Comparison of ENCODE assay signal across 7 cellular contexts in the genomic region with DNA sequence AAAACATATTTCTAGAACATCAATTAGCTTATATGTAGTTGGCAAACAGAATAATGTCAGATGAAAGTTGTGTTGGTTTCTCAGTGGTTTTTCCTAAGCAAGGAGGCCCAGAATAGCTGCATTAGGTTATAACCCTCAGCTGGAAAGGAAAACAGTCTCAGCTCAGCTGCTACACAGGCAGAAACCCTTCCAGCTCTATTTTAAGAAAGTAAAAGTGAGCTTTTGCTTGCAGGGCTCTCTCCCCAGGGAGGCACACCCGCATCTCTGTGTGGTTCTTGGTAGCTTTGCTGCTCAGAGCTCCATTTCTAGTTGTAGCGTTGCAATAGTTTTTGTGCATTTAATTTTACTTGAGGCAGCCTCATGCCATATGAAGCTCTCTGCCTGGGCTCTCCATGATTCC. TPM values are rescaled to one million over a fixed set of nuclear protein-coding genes. Genes with fewer than 3 reads are reported as not detected.
A peak's percentile ranks its signal among the peaks of the same experiment; 100 is the strongest.
DNase-seq lines count a peak whose midpoint lies in the region; ATAC-seq and TF ChIP-seq lines count a peak whose summit lies in the region.

No MANE protein-coding gene starts in this region.

- H3K4me3 Mint-ChIP-seq in natural killer cell treated with Interleukin-12 subunit alpha and Interleukin-12 subunit beta and Interleukin-15 and Interleukin-18, amount 100 ng/mL, for 72 hours = no peak overlapping the region

- WGBS in stomach, 5 donors = 61 to 87% (median 81%) methylated on average over 2 of the region's 2 CpGs

- peak overlapping the region; percentile 5 for H3K27ac ChIP-seq in upper lobe of right lung
- H3K27ac ChIP-seq in stomach = peak overlapping the region in 2 of 5 donors; percentile 1 to 47

- DNase-seq in GM20000 (ENCODE audit: low spot score) (peak; percentile 46), globus pallidus (ENCODE audit: low spot score) (peak; percentile 28), upper lobe of right lung (no peak), stomach (no peak)
- DNase-seq in natural killer cell treated with Interleukin-12 subunit alpha and Interleukin-12 subunit beta and Interleukin-15 and Interleukin-18, amount 100 ng/mL, for 72 hours (ENCODE audit: low spot score) = no peak

- peaks cover 58% of the 10 kb centered on the region for H3K36me3 ChIP-seq in upper lobe of right lung
- peaks cover 12 to 71% (median 59%) of the 10 kb centered on the region in 4 donors for H3K36me3 ChIP-seq in stomach

- TF ChIP-seq CTCF in GM20000 (IDR thresholded peaks at IDR 0.05; ENCODE audit: extremely low read depth, missing control alignments) (no peak), upper lobe of right lung (IDR thresholded peaks at IDR 0.05) (no peak), stomach (IDR thresholded peaks at IDR 0.05) (no peak)

- H3K9me3 ChIP-seq in upper lobe of right lung (no peaks in the 10 kb centered on the region), stomach (no peaks in the 10 kb centered on the region)

- no peaks in the 10 kb centered on the region for H3K4me1 Mint-ChIP-seq in natural killer cell treated with Interleukin-12 subunit alpha and Interleukin-12 subunit beta and Interleukin-15 and Interleukin-18, amount 100 ng/mL, for 72 hours (ENCODE audit: low read depth in 2 of 2)

- TF ChIP-seq POLR2A in stomach (IDR thresholded peaks at IDR 0.05) = no peak

- peaks cover 4% of the 10 kb centered on the region for H3K36me3 Mint-ChIP-seq in natural killer cell treated with Interleukin-12 subunit alpha and Interleukin-12 subunit beta and Interleukin-15 and Interleukin-18, amount 100 ng/mL, for 72 hours

- no peaks in the 10 kb centered on the region for H3K27me3 ChIP-seq in upper lobe of right lung
- no peaks in the 10 kb centered on the region for H3K27me3 ChIP-seq in stomach

- no peak overlapping the region for H3K27ac Mint-ChIP-seq in natural killer cell treated with Interleukin-12 subunit alpha and Interleukin-12 subunit beta and Interleukin-15 and Interleukin-18, amount 100 ng/mL, for 72 hours

- TF ChIP-seq EP300 in stomach (IDR thresholded peaks at IDR 0.05) = no peak

- no peaks in the 10 kb centered on the region for H3K9me3 Mint-ChIP-seq in natural killer cell treated with Interleukin-12 subunit alpha and Interleukin-12 subunit beta and Interleukin-15 and Interleukin-18, amount 100 ng/mL, for 72 hours

- ATAC-seq in HG03342 (IDR thresholded peaks at IDR 0.05; ENCODE audit: unreplicated experiment) (peak; percentile 95), upper lobe of right lung (no peak), SK-N-SH treated with all-trans-retinoic acid at 6 μM for 48 hours (no peak)
- no peak for ATAC-seq in natural killer cell treated with Interleukin-12 subunit alpha and Interleukin-12 subunit beta and Interleukin-15 and Interleukin-18, amount 100 ng/mL, for 72 hours

- intact Hi-C loops in upper lobe of right lung (cut with DNase I) (no loop called here), stomach (cut with DNase I; ENCODE audit: low total_unique reads) (no loop called here)

- H3K4me1 ChIP-seq in upper lobe of right lung (no peaks in the 10 kb centered on the region), stomach (peaks cover 0 to 18% (median 2%) of the 10 kb centered on the region in 4 donors)

- no peaks in the 10 kb centered on the region for H3K27me3 Mint-ChIP-seq in natural killer cell treated with Interleukin-12 subunit alpha and Interleukin-12 subunit beta and Interleukin-15 and Interleukin-18, amount 100 ng/mL, for 72 hours

- H3K4me3 ChIP-seq in upper lobe of right lung (no peak overlapping the region), stomach (no peak overlapping the region)

TF ChIP-seq in SK-N-SH treated with all-trans-retinoic acid at 6 μM for 48 hours, 23 proteins besides CTCF, POLR2A, EP300 and RAD21 (continues in another document):
- TF ChIP-seq ZFP3 (CRISPR knock-in tag; IDR thresholded peaks at IDR 0.05) (no peak), GLIS3 (CRISPR knock-in tag; IDR thresholded peaks at IDR 0.05) (no peak), ZFP30 (CRISPR knock-in tag; IDR thresholded peaks at IDR 0.05) (no peak), ESRRG (CRISPR knock-in tag; IDR thresholded peaks at IDR 0.05) (no peak), ARNTL (CRISPR knock-in tag; IDR thresholded peaks at IDR 0.05; ENCODE audit: borderline replicate concordance, low read depth) (no peak), ZC3H10 (CRISPR knock-in tag; IDR thresholded peaks at IDR 0.05) (no peak), CSDC2 (CRISPR knock-in tag; IDR thresholded peaks at IDR 0.05) (no peak), SNAI2 (CRISPR knock-in tag; IDR thresholded peaks at IDR 0.05) (no peak), PPARA (CRISPR knock-in tag; IDR thresholded peaks at IDR 0.05; ENCODE audit: borderline replicate concordance) (no peak), BACH2 (CRISPR knock-in tag; IDR thresholded peaks at IDR 0.05; ENCODE audit: borderline replicate concordance) (no peak), RARB (CRISPR knock-in tag; IDR thresholded peaks at IDR 0.05) (no peak), ZNF70 (CRISPR knock-in tag; IDR thresholded peaks at IDR 0.05) (no peak), ISL1 (CRISPR knock-in tag; IDR thresholded peaks at IDR 0.05) (no peak), TCF4 (CRISPR knock-in tag; IDR thresholded peaks at IDR 0.05; ENCODE audit: borderline replicate concordance) (no peak)
- TF ChIP-seq, protein P1, sequence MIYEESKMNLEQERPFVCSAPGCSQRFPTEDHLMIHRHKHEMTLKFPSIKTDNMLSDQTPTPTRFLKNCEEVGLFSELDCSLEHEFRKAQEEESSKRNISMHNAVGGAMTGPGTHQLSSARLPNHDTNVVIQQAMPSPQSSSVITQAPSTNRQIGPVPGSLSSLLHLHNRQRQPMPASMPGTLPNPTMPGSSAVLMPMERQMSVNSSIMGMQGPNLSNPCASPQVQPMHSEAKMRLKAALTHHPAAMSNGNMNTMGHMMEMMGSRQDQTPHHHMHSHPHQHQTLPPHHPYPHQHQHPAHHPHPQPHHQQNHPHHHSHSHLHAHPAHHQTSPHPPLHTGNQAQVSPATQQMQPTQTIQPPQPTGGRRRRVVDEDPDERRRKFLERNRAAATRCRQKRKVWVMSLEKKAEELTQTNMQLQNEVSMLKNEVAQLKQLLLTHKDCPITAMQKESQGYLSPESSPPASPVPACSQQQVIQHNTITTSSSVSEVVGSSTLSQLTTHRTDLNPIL (CRISPR knock-in tag; IDR thresholded peaks at IDR 0.05; ENCODE audit: low read depth) = no peak
- TF ChIP-seq, protein P2, sequence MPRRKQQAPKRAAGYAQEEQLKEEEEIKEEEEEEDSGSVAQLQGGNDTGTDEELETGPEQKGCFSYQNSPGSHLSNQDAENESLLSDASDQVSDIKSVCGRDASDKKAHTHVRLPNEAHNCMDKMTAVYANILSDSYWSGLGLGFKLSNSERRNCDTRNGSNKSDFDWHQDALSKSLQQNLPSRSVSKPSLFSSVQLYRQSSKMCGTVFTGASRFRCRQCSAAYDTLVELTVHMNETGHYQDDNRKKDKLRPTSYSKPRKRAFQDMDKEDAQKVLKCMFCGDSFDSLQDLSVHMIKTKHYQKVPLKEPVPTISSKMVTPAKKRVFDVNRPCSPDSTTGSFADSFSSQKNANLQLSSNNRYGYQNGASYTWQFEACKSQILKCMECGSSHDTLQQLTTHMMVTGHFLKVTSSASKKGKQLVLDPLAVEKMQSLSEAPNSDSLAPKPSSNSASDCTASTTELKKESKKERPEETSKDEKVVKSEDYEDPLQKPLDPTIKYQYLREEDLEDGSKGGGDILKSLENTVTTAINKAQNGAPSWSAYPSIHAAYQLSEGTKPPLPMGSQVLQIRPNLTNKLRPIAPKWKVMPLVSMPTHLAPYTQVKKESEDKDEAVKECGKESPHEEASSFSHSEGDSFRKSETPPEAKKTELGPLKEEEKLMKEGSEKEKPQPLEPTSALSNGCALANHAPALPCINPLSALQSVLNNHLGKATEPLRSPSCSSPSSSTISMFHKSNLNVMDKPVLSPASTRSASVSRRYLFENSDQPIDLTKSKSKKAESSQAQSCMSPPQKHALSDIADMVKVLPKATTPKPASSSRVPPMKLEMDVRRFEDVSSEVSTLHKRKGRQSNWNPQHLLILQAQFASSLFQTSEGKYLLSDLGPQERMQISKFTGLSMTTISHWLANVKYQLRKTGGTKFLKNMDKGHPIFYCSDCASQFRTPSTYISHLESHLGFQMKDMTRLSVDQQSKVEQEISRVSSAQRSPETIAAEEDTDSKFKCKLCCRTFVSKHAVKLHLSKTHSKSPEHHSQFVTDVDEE (CRISPR knock-in tag; IDR thresholded peaks at IDR 0.05) = no peak
- TF ChIP-seq, protein P3, sequence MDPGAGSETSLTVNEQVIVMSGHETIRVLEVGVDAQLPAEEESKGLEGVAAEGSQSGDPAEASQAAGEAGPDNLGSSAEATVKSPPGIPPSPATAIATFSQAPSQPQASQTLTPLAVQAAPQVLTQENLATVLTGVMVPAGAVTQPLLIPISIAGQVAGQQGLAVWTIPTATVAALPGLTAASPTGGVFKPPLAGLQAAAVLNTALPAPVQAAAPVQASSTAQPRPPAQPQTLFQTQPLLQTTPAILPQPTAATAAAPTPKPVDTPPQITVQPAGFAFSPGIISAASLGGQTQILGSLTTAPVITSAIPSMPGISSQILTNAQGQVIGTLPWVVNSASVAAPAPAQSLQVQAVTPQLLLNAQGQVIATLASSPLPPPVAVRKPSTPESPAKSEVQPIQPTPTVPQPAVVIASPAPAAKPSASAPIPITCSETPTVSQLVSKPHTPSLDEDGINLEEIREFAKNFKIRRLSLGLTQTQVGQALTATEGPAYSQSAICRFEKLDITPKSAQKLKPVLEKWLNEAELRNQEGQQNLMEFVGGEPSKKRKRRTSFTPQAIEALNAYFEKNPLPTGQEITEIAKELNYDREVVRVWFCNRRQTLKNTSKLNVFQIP (CRISPR knock-in tag; IDR thresholded peaks at IDR 0.05; ENCODE audit: borderline replicate concordance, low read depth) = no peak
- TF ChIP-seq, protein P4, sequence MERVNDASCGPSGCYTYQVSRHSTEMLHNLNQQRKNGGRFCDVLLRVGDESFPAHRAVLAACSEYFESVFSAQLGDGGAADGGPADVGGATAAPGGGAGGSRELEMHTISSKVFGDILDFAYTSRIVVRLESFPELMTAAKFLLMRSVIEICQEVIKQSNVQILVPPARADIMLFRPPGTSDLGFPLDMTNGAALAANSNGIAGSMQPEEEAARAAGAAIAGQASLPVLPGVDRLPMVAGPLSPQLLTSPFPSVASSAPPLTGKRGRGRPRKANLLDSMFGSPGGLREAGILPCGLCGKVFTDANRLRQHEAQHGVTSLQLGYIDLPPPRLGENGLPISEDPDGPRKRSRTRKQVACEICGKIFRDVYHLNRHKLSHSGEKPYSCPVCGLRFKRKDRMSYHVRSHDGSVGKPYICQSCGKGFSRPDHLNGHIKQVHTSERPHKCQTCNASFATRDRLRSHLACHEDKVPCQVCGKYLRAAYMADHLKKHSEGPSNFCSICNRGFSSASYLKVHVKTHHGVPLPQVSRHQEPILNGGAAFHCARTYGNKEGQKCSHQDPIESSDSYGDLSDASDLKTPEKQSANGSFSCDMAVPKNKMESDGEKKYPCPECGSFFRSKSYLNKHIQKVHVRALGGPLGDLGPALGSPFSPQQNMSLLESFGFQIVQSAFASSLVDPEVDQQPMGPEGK (CRISPR knock-in tag; IDR thresholded peaks at IDR 0.05; ENCODE audit: borderline replicate concordance) = no peak

RNA-seq across cellular contexts. Expression of a gene that starts 54.6 kb away (rescaled TPM):
- total RNA-seq in upper lobe of right lung (32.5 TPM), stomach (10 to 100 TPM; 14.0 to 42.8 (median 32.6) TPM)
- 1 to 10 TPM; 3.0 to 4.5 (median 3.7) TPM for polyA plus RNA-seq in stomach
- 10 to 100 TPM; 25.6 to 29.9 TPM for total RNA-seq in natural killer cell treated with Interleukin-12 subunit alpha and Interleukin-12 subunit beta and Interleukin-15 and Interleukin-18, amount 100 ng/mL, for 72 hours

Comparison
In these comparisons a context has a peak if more than half of its experiments do, and no peak if none do; other contexts are left out.
1. DNase-seq: peak in GM20000 (single experiment) and globus pallidus (single experiment); none in upper lobe of right lung (single experiment), stomach (single experiment) and natural killer cell treated with Interleukin-12 subunit alpha and Interleukin-12 subunit beta and Interleukin-15 and Interleukin-18, amount 100 ng/mL, for 72 hours (single experiment).